ENCODE assay signal across 15 cellular contexts in the genomic region with DNA sequence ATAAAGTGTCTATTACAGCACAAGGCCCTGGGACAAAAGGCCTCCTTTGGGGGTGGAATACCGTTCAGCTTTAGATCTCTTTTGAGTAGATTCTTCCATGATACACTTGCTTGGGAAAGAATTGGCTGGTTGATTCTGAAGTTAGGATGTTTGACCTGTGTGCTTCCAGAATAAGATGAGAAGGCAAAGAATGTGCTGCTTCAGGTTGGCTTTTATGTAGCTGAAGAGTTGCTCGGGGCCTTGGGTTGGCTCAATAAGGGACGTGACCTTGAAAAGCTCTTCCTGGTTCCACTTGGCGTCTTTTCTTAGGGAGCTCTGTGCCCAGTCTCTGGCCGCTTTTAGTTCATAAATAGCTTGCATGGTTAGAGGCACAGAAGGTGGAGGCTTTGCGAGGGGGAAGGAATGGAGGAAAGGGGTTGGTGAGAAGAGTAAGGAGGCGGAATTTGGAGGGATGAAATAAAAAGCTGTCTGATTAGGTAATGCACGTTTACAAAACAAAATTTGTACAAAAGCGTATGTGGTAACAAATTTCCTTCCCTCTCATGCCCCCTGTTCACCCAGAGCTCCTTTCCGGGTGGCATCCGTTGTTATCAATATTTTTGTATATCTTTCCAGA. TPM values are rescaled to one million over a fixed set of nuclear protein-coding genes. Genes with fewer than 3 reads are reported as not detected.
DNase-seq lines count a peak whose midpoint lies in the region; ATAC-seq and TF ChIP-seq lines count a peak whose summit lies in the region.
"Had no signal": no experiment of that assay in that cellular context is flagged by ENCODE, and none has a peak within 500 bp of the region (broad histone marks: within the 10 kb centered on the region; RNA-seq: fewer than 3 reads in every experiment).

No MANE protein-coding gene starts in this region.

- peaks cover 10% of the 10 kb centered on the region for H3K36me3 Mint-ChIP-seq in activated naive CD4-positive, alpha-beta T cell treated with anti-CD3 and anti-CD28 coated beads, Interleukin-2, amount 50 U/mL, for 24 hours
- H3K36me3 Mint-ChIP-seq in activated B cell treated with CpG ODN at 0.5 μM for 24 hours (ENCODE audit: low read depth) (peaks cover 41% of the 10 kb centered on the region), type B pancreatic cell (peaks cover 5% of the 10 kb centered on the region)

- H3K27ac ChIP-seq in effector memory CD4-positive, alpha-beta T cell (ENCODE audit: insufficient read depth, low read length, poor library complexity, severe bottlenecking) = peak overlapping the region; percentile 83
- H3K27ac ChIP-seq: Peyer's patch had no signal

- peak overlapping the region; percentile 93 for H3K27ac Mint-ChIP-seq in activated naive CD4-positive, alpha-beta T cell treated with anti-CD3 and anti-CD28 coated beads, Interleukin-2, amount 50 U/mL, for 24 hours
- H3K27ac Mint-ChIP-seq in activated B cell treated with CpG ODN at 0.5 μM for 24 hours (peak overlapping the region; percentile 65), type B pancreatic cell (peak overlapping the region; percentile 12)

- intact Hi-C loops in activated B cell treated with CpG ODN at 0.5 μM for 24 hours (cut with micrococcal nuclease) = loop anchor here (10.0 kb wide), 1 partner anchor 1608 kb away; the partner anchor contains the start of gene HSPA8

- no peak for DNase-seq in activated naive CD4-positive, alpha-beta T cell treated with Interleukin-2 at 50 U/mL for 16 hours
- no peak for DNase-seq in activated B cell treated with CpG ODN at 0.5 μM for 24 hours
- no peak for DNase-seq in effector memory CD4-positive, alpha-beta T cell
- DNase-seq in type B pancreatic cell (ENCODE audit: extremely low spot score, unreplicated experiment) = no peak
- no peak for DNase-seq in GM20000 (ENCODE audit: low spot score)
- no peak for DNase-seq in COR-L47 (lab: John Stamatoyannopoulos, UW)
- DNase-seq in NAMALWA (ENCODE audit: low spot score) = no peak
- DNase-seq: activated CD4-positive, CD25-positive, alpha-beta regulatory T cell; DMS 273 treated with DMSO at 0.1 percent for 48 hours; effector CD4-positive, alpha-beta T cell; NCI-H1694 treated with DMSO at 0.1 percent for 48 hours; NCI-H524 treated with DMSO at 0.1 percent for 48 hours; Peyer's patch; tibial artery had no signal

- no peaks in the 10 kb centered on the region for H3K9me3 ChIP-seq in effector memory CD4-positive, alpha-beta T cell (ENCODE audit: control insufficient read depth, low read length)
- H3K9me3 ChIP-seq: Peyer's patch, tibial artery had no signal

- POLR2A ChIA-PET in activated B cell treated with CpG ODN at 0.5 μM for 24 hours (lab: Charles Lee) = interaction anchor here (0.7 to 1.6 kb wide), 6 partner anchors 10 to 30 kb away, joined by 3 to 10 read pairs (median 4); no protein-coding TSS in a partner anchor

- H3K27me3 Mint-ChIP-seq in activated naive CD4-positive, alpha-beta T cell treated with anti-CD3 and anti-CD28 coated beads, Interleukin-2, amount 50 U/mL, for 24 hours = no peaks in the 10 kb centered on the region
- no peaks in the 10 kb centered on the region for H3K27me3 Mint-ChIP-seq in activated B cell treated with CpG ODN at 0.5 μM for 24 hours
- H3K27me3 Mint-ChIP-seq in type B pancreatic cell = peaks cover 5% of the 10 kb centered on the region

- no peak for ATAC-seq in activated B cell treated with CpG ODN at 0.5 μM for 24 hours (ENCODE audit: low read depth)

- H3K4me1 Mint-ChIP-seq in activated naive CD4-positive, alpha-beta T cell treated with anti-CD3 and anti-CD28 coated beads, Interleukin-2, amount 50 U/mL, for 24 hours = peaks cover 93% of the 10 kb centered on the region
- H3K4me1 Mint-ChIP-seq in activated B cell treated with CpG ODN at 0.5 μM for 24 hours (peaks cover 78% of the 10 kb centered on the region), type B pancreatic cell (ENCODE audit: unreplicated experiment) (peaks cover 50% of the 10 kb centered on the region)

- H3K36me3 ChIP-seq in effector memory CD4-positive, alpha-beta T cell (ENCODE audit: control insufficient read depth, insufficient read depth, low read length) = no peaks in the 10 kb centered on the region
- H3K36me3 ChIP-seq: Peyer's patch, tibial artery had no signal

- no peak overlapping the region for H3K4me3 ChIP-seq in effector memory CD4-positive, alpha-beta T cell (ENCODE audit: insufficient read depth, low read depth, low read length, poor library complexity, severe bottlenecking)
- H3K4me3 ChIP-seq: Peyer's patch, tibial artery had no signal

- no peak for TF ChIP-seq CTCF in activated B cell treated with CpG ODN at 0.5 μM for 24 hours (IDR thresholded peaks at IDR 0.05)
- TF ChIP-seq CTCF in type B pancreatic cell (conservative IDR thresholded peaks at IDR 0.05) = no peak
- TF ChIP-seq CTCF in GM20000 (IDR thresholded peaks at IDR 0.05; ENCODE audit: extremely low read depth, missing control alignments) = no peak

- H3K27me3 ChIP-seq in effector memory CD4-positive, alpha-beta T cell (replicated peaks; ENCODE audit: control insufficient read depth, insufficient read depth, low read length, poor library complexity, severe bottlenecking) = no peaks in the 10 kb centered on the region
- H3K27me3 ChIP-seq: Peyer's patch, tibial artery had no signal

- H3K9me3 Mint-ChIP-seq in activated naive CD4-positive, alpha-beta T cell treated with anti-CD3 and anti-CD28 coated beads, Interleukin-2, amount 50 U/mL, for 24 hours = no peaks in the 10 kb centered on the region
- H3K9me3 Mint-ChIP-seq in activated B cell treated with CpG ODN at 0.5 μM for 24 hours (no peaks in the 10 kb centered on the region), type B pancreatic cell (no peaks in the 10 kb centered on the region)

- CTCF ChIA-PET in activated B cell treated with CpG ODN at 0.5 μM for 24 hours (lab: Charles Lee) = interaction anchor here (0.8 to 1.6 kb wide), 5 partner anchors 10 to 137 kb away, joined by 3 to 4 read pairs (median 4); no protein-coding TSS in a partner anchor

- peaks cover 72% of the 10 kb centered on the region for H3K4me1 ChIP-seq in effector memory CD4-positive, alpha-beta T cell (ENCODE audit: control insufficient read depth, insufficient read depth, low read length, poor library complexity, severe bottlenecking)

- peak overlapping the region; percentile 34 for H3K4me3 Mint-ChIP-seq in activated naive CD4-positive, alpha-beta T cell treated with anti-CD3 and anti-CD28 coated beads, Interleukin-2, amount 50 U/mL, for 24 hours
- H3K4me3 Mint-ChIP-seq in activated B cell treated with CpG ODN at 0.5 μM for 24 hours = no peak overlapping the region
- H3K4me3 Mint-ChIP-seq in type B pancreatic cell = peak overlapping the region; percentile 56

RNA-seq across cellular contexts. Expression of gene SORL1, which starts 4.8 kb away (rescaled TPM):
- total RNA-seq in activated B cell treated with CpG ODN at 0.5 μM for 24 hours = 159 and 180 TPM in 2 replicates
- total RNA-seq in type B pancreatic cell (ENCODE audit: low replicate concordance) = 39.0 and 62.6 TPM in 2 replicates

Comparison
In these comparisons a context has a peak if more than half of its experiments do, and no peak if none do; other contexts are left out.
1. H3K27ac Mint-ChIP-seq: peak in every context shown above with its lines; median percentile 93 in activated naive CD4-positive, alpha-beta T cell treated with anti-CD3 and anti-CD28 coated beads, Interleukin-2, amount 50 U/mL, for 24 hours; 65 in activated B cell treated with CpG ODN at 0.5 μM for 24 hours; 12 in type B pancreatic cell.